In the genomic region with DNA sequence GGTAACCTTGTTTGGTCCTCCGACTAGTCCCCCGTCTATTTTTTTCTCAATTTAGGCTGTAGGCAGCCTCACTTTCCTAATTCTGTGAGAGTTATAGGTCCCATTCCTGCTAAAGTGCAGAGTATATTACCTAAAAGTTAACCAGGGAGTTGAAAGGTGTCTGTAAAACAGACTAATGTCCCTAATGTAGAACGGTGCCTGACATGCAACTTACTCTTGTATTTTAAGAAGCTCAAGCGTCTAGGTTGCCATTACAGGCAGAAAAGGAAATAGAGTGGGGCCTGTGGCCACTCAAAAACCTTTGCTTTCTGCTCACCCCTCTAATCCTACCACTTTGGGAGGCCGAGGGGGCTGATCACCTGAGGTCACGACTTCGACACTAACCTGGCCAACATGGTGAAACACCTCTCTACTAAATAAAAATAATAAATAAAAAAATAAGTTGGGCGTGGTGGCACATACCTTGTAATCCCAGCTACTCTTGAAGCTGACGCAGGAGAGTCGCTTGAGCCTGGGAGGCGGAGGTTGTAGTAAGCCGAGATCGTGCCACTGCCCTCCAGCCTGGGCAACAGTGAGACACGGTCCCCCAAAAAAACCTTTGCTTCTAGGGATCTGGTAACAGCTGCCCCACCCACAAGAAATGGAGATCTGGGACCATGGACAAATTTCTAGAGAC, we compare ENCODE assay signal across 8 cellular contexts. TPM values are rescaled to one million over a fixed set of nuclear protein-coding genes. Genes with fewer than 3 reads are reported as not detected.
A peak's percentile ranks its signal among the peaks of the same experiment; 100 is the strongest.
DNase-seq lines count a peak whose midpoint lies in the region; FAIRE-seq and TF ChIP-seq lines count a peak whose summit lies in the region.

No MANE protein-coding gene starts in this region.

- H3K9me3 Mint-ChIP-seq in astrocyte (ENCODE audit: unreplicated experiment) = peaks cover 2% of the 10 kb centered on the region

- H3K36me3 Mint-ChIP-seq in astrocyte (ENCODE audit: low read depth, unreplicated experiment) = peaks cover 16% of the 10 kb centered on the region

- DNase-seq in SIG-M5 treated with dmso at 0.1 percent for 504 hours (lab: John Stamatoyannopoulos, UW; ENCODE audit: unreplicated experiment) (peak; percentile 35), SIG-M5 (lab: John Stamatoyannopoulos, UW) (no peak), NCI-H774 (lab: John Stamatoyannopoulos, UW) (peak; percentile 14), astrocyte (ENCODE audit: low read depth) (no peak), left kidney (ENCODE audit: low read depth, low spot score) (peak; percentile 70), testis (no peak), NCI-H187 treated with DMSO at 0.1 percent for 48 hours (lab: John Stamatoyannopoulos, UW) (no peak), ACHN (no peak)

- peak overlapping the region; percentile 100 for H3K4me3 Mint-ChIP-seq in astrocyte (ENCODE audit: unreplicated experiment)

- WGBS in testis, 2 donors = 0% methylated on average over 14 of the region's 14 CpGs

- no peaks in the 10 kb centered on the region for H3K27me3 ChIP-seq in astrocyte (ENCODE audit: insufficient read depth, low read length)
- no peaks in the 10 kb centered on the region for H3K27me3 ChIP-seq in testis

- no peaks in the 10 kb centered on the region for H3K36me3 ChIP-seq in astrocyte (ENCODE audit: insufficient read depth, low read length)
- H3K36me3 ChIP-seq in testis (ENCODE audit: low read depth, missing control alignments) = no peaks in the 10 kb centered on the region

- peak overlapping the region; percentile 100 for H3K27ac Mint-ChIP-seq in astrocyte (ENCODE audit: unreplicated experiment)

- H3K4me1 ChIP-seq in astrocyte (ENCODE audit: insufficient read depth, low read length) (peaks cover 10% of the 10 kb centered on the region), testis (peaks cover 10% of the 10 kb centered on the region)

- H3K27ac ChIP-seq in astrocyte (ENCODE audit: low read depth, low read length) = peak overlapping the region; percentile 80
- H3K27ac ChIP-seq in testis = peak overlapping the region; percentile 85 to 92

- no peak overlapping the region for H2AFZ ChIP-seq in astrocyte (ENCODE audit: low read depth, low read length)

- in situ Hi-C loops in ACHN (cut with HindIII; ENCODE audit: low pct_ligation_motif_present, low pct_unique_long_range_greater_than_20kb, low sequenced_read_pairs) = no loop called here

- H4K20me1 ChIP-seq in astrocyte (ENCODE audit: insufficient read depth, low read length) = peaks cover 29% of the 10 kb centered on the region

- H3K9me3 ChIP-seq in astrocyte (ENCODE audit: insufficient read depth, low read depth, low read length) (no peaks in the 10 kb centered on the region), testis (no peaks in the 10 kb centered on the region)

- peak overlapping the region; percentile 87 for H3K4me3 ChIP-seq in astrocyte (ENCODE audit: insufficient read depth, low read depth, low read length)
- peak overlapping the region; percentile 80 to 84 for H3K4me3 ChIP-seq in testis

- FAIRE-seq in astrocyte (lab: Jason Lieb, UNC) = no peak

- TF ChIP-seq POLR2A in testis (IDR thresholded peaks at IDR 0.05) = no peak

- peak overlapping the region; percentile 92 for H3K9ac ChIP-seq in astrocyte (ENCODE audit: low read length)

- intact Hi-C loops in testis (cut with DNase I; ENCODE audit: low total_unique reads) = loop anchor here (1.0 kb wide), 1 partner anchor 31 kb away; a partner anchor contains a TSS

- peaks cover 20% of the 10 kb centered on the region for H3K4me1 Mint-ChIP-seq in astrocyte (ENCODE audit: low read depth, unreplicated experiment)

- TF ChIP-seq CTCF in astrocyte (IDR thresholded peaks at IDR 0.05; ENCODE audit: insufficient read depth, low read depth, low read length) (no peak), testis (IDR thresholded peaks at IDR 0.05) (no peak)

- H3K4me2 ChIP-seq in astrocyte (ENCODE audit: low read length) = peak overlapping the region; percentile 86

- H3K79me2 ChIP-seq in astrocyte (ENCODE audit: insufficient read depth, low read length) = peaks cover 44% of the 10 kb centered on the region

- no peaks in the 10 kb centered on the region for H3K27me3 Mint-ChIP-seq in astrocyte (ENCODE audit: low read depth, unreplicated experiment)

RNA-seq across cellular contexts. Expression of gene HFE, which starts 37.9 kb away (rescaled TPM):
- total RNA-seq in astrocyte (5.7 and 7.7 TPM in 2 replicates), testis (1 to 10 TPM; 4.1 to 5.1 TPM)
- 4.8 TPM for polyA plus RNA-seq in testis (ENCODE audit: insufficient read depth, low read depth, low replicate concordance)

Comparison
In these comparisons a context has a peak if more than half of its experiments do, and no peak if none do; other contexts are left out.
1. DNase-seq: peak in SIG-M5 treated with dmso at 0.1 percent for 504 hours (single experiment), NCI-H774 (single experiment) and left kidney (single experiment); none in SIG-M5 (single experiment), astrocyte (single experiment), testis (single experiment), NCI-H187 treated with DMSO at 0.1 percent for 48 hours (single experiment) and ACHN (single experiment).